In the genomic region with DNA sequence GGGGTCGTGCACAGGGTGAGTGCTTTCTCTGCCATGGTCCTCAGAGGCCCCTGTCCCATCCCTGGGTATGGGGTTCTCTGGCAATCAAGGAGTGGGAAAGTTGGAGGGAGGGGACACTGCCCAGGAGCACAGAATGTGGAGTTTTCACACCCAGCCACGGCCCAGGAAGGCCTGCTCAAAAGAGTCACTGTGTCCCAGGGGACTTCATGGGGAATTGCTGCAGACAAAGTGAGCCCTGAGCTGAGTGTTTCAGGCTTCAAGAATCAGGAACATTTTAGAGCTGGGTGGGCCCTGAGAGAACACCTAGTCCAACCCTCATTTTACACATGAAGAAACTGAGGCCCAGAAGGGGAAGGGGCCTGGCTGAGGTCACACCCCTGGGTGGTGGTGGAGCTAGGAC, we compare ENCODE assay signal across 1 cellular context.
TF ChIP-seq lines count a peak whose summit lies in the region.

No MANE protein-coding gene starts in this region.

TF ChIP-seq in GM12878, 131 proteins besides CTCF, POLR2A, EP300 and RAD21:
- TF ChIP-seq IKZF1 (conservative IDR thresholded peaks at IDR 0.05): 0 out of 2 replicates have a peak, but pooled peaks have one; percentile 12
- 0 out of 2 replicates have a peak, but pooled peaks have one; percentile 48 for TF ChIP-seq HDGF (IDR thresholded peaks at IDR 0.05)
- no peak for TF ChIP-seq NR2C2 (IDR thresholded peaks at IDR 0.05; ENCODE audit: borderline replicate concordance, control insufficient read depth, insufficient read length, low read depth)
- peak; percentile 95 for TF ChIP-seq MEF2B (IDR thresholded peaks at IDR 0.05; ENCODE audit: partially characterized antibody, poor library complexity, severe bottlenecking)
TF ChIP-seq in GM12878: peak in this region for 3.
